Comparison of ENCODE assay signal across 1 cellular context in genomic region chr16:89917773-89918452, GRCh38.
TF ChIP-seq lines count a peak whose summit lies in the region.

No MANE protein-coding gene starts in this region.

TF ChIP-seq in HepG2, 621 proteins besides CTCF, POLR2A, EP300 and RAD21 (continued from another document and continues in another):
- TF ChIP-seq, protein P1, sequence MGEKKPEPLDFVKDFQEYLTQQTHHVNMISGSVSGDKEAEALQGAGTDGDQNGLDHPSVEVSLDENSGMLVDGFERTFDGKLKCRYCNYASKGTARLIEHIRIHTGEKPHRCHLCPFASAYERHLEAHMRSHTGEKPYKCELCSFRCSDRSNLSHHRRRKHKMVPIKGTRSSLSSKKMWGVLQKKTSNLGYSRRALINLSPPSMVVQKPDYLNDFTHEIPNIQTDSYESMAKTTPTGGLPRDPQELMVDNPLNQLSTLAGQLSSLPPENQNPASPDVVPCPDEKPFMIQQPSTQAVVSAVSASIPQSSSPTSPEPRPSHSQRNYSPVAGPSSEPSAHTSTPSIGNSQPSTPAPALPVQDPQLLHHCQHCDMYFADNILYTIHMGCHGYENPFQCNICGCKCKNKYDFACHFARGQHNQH (CRISPR knock-in tag; IDR thresholded peaks at IDR 0.05), result peak; percentile 99
- no peak for TF ChIP-seq ZFP36 (IDR thresholded peaks at IDR 0.05; ENCODE audit: borderline replicate concordance, low read depth, low read length, partially characterized antibody)
- peak; percentile 92 for TF ChIP-seq ZNF510 (CRISPR knock-in tag; IDR thresholded peaks at IDR 0.05; ENCODE audit: low read depth)
- peak; percentile 95; the same call in 1 of the 2 replicates for TF ChIP-seq TP53 (CRISPR knock-in tag; conservative IDR thresholded peaks at IDR 0.05)
- TF ChIP-seq TMF1 (CRISPR knock-in tag; IDR thresholded peaks at IDR 0.05; ENCODE audit: low read depth), result peak; percentile 99
- no peak for TF ChIP-seq NPAS2 (CRISPR knock-in tag; IDR thresholded peaks at IDR 0.05; ENCODE audit: borderline replicate concordance)
- TF ChIP-seq SMAD3 (CRISPR knock-in tag; IDR thresholded peaks at IDR 0.05), result peak; percentile 95
- TF ChIP-seq ZNF883 (CRISPR knock-in tag; IDR thresholded peaks at IDR 0.05; ENCODE audit: not compliant biosample characterization), result peak; percentile 99
- peak; percentile 59; the same call in 1 of the 2 replicates for TF ChIP-seq JUN (CRISPR knock-in tag; IDR thresholded peaks at IDR 0.05)
- peak; percentile 71 for TF ChIP-seq XRCC5 (optimal IDR thresholded peaks at IDR 0.05; ENCODE audit: low read length)
- peak; percentile 89; the same call in 1 of the 2 replicates for TF ChIP-seq ZNF710 (CRISPR knock-in tag; IDR thresholded peaks at IDR 0.05; ENCODE audit: borderline replicate concordance)
- no peak; the same call in 1 of the 2 replicates for TF ChIP-seq MYNN (CRISPR knock-in tag; IDR thresholded peaks at IDR 0.05; ENCODE audit: low read depth)
- TF ChIP-seq HNF1B (CRISPR knock-in tag; IDR thresholded peaks at IDR 0.05), result peak; percentile 93
- TF ChIP-seq ZNF333 (CRISPR knock-in tag; IDR thresholded peaks at IDR 0.05; ENCODE audit: borderline replicate concordance), result no peak; the same call in 1 of the 2 replicates
- peak; percentile 97 for TF ChIP-seq ZNF18 (CRISPR knock-in tag; IDR thresholded peaks at IDR 0.05; ENCODE audit: insufficient replicate concordance)
- TF ChIP-seq SOX5 (CRISPR knock-in tag; IDR thresholded peaks at IDR 0.05; ENCODE audit: borderline replicate concordance), result peak; percentile 87; the same call in 1 of the 2 replicates
- peak; percentile 92 for TF ChIP-seq KMT2B (CRISPR knock-in tag; IDR thresholded peaks at IDR 0.05)
- peak; percentile 91 for TF ChIP-seq GATAD2A (CRISPR knock-in tag; IDR thresholded peaks at IDR 0.05)
- peak; percentile 76 for TF ChIP-seq ZHX2 (IDR thresholded peaks at IDR 0.05; ENCODE audit: low read depth)
- peak; percentile 98 for TF ChIP-seq ZHX2 (CRISPR knock-in tag; IDR thresholded peaks at IDR 0.05; ENCODE audit: borderline replicate concordance)
- peak; percentile 100 for TF ChIP-seq CCDC6 (CRISPR knock-in tag; IDR thresholded peaks at IDR 0.05)
- TF ChIP-seq ZNF17 (CRISPR knock-in tag; IDR thresholded peaks at IDR 0.05), result peak; percentile 69; the same call in 1 of the 2 replicates
- TF ChIP-seq ZNF24 (IDR thresholded peaks at IDR 0.05), result no peak
- peak; percentile 92; the same call in 1 of the 2 replicates for TF ChIP-seq ZNF251 (CRISPR knock-in tag; IDR thresholded peaks at IDR 0.05)
- peak; percentile 75; the same call in 1 of the 2 replicates for TF ChIP-seq ZNF121 (CRISPR knock-in tag; IDR thresholded peaks at IDR 0.05)
- peak; percentile 88; the same call in 1 of the 2 replicates for TF ChIP-seq ZNF337 (CRISPR knock-in tag; IDR thresholded peaks at IDR 0.05; ENCODE audit: borderline replicate concordance, low read depth)
- peak; percentile 95 for TF ChIP-seq ZNF343 (CRISPR knock-in tag; IDR thresholded peaks at IDR 0.05)
- TF ChIP-seq PAX8 (CRISPR knock-in tag; IDR thresholded peaks at IDR 0.05; ENCODE audit: borderline replicate concordance), result peak; percentile 96; the same call in 1 of the 2 replicates
- peak; percentile 68; the same call in 1 of the 2 replicates for TF ChIP-seq HHEX (CRISPR knock-in tag; IDR thresholded peaks at IDR 0.05)
- TF ChIP-seq CBX2 (IDR thresholded peaks at IDR 0.05; ENCODE audit: low read depth, low read length), result no peak
- TF ChIP-seq CBX2 (CRISPR knock-in tag; IDR thresholded peaks at IDR 0.05; ENCODE audit: low read depth), result peak; percentile 73; the same call in 1 of the 2 replicates
- TF ChIP-seq ATF2 (CRISPR knock-in tag; IDR thresholded peaks at IDR 0.05), result peak; percentile 91
- peak; percentile 97 for TF ChIP-seq UBTF (CRISPR knock-in tag; IDR thresholded peaks at IDR 0.05)
- TF ChIP-seq, protein P2, sequence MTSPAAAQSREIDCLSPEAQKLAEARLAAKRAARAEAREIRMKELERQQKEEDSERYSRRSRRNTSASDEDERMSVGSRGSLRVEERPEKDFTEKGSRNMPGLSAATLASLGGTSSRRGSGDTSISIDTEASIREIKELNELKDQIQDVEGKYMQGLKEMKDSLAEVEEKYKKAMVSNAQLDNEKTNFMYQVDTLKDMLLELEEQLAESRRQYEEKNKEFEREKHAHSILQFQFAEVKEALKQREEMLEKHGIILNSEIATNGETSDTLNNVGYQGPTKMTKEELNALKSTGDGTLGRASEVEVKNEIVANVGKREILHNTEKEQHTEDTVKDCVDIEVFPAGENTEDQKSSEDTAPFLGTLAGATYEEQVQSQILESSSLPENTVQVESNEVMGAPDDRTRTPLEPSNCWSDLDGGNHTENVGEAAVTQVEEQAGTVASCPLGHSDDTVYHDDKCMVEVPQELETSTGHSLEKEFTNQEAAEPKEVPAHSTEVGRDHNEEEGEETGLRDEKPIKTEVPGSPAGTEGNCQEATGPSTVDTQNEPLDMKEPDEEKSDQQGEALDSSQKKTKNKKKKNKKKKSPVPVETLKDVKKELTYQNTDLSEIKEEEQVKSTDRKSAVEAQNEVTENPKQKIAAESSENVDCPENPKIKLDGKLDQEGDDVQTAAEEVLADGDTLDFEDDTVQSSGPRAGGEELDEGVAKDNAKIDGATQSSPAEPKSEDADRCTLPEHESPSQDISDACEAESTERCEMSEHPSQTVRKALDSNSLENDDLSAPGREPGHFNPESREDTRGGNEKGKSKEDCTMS (CRISPR knock-in tag; conservative IDR thresholded peaks at IDR 0.05), result peak; percentile 95
- no peak for TF ChIP-seq ARNT (IDR thresholded peaks at IDR 0.05)
- TF ChIP-seq HNF4A (CRISPR knock-in tag; IDR thresholded peaks at IDR 0.05), result peak; percentile 72
- peak; percentile 47; the same call in 1 of the 2 replicates for TF ChIP-seq ZNF326 (CRISPR knock-in tag; IDR thresholded peaks at IDR 0.05; ENCODE audit: borderline replicate concordance)
- peak; percentile 62 for TF ChIP-seq USF2 (IDR thresholded peaks at IDR 0.05; ENCODE audit: low read depth, low read length)
- TF ChIP-seq USF2 (CRISPR knock-in tag; IDR thresholded peaks at IDR 0.05; ENCODE audit: borderline replicate concordance), result peak; percentile 65; the same call in 1 of the 2 replicates
- peak; percentile 97 for TF ChIP-seq ZNF253 (CRISPR knock-in tag; IDR thresholded peaks at IDR 0.05; ENCODE audit: borderline replicate concordance)
